Comparison of ENCODE assay signal across 8 cellular contexts in the genomic region with DNA sequence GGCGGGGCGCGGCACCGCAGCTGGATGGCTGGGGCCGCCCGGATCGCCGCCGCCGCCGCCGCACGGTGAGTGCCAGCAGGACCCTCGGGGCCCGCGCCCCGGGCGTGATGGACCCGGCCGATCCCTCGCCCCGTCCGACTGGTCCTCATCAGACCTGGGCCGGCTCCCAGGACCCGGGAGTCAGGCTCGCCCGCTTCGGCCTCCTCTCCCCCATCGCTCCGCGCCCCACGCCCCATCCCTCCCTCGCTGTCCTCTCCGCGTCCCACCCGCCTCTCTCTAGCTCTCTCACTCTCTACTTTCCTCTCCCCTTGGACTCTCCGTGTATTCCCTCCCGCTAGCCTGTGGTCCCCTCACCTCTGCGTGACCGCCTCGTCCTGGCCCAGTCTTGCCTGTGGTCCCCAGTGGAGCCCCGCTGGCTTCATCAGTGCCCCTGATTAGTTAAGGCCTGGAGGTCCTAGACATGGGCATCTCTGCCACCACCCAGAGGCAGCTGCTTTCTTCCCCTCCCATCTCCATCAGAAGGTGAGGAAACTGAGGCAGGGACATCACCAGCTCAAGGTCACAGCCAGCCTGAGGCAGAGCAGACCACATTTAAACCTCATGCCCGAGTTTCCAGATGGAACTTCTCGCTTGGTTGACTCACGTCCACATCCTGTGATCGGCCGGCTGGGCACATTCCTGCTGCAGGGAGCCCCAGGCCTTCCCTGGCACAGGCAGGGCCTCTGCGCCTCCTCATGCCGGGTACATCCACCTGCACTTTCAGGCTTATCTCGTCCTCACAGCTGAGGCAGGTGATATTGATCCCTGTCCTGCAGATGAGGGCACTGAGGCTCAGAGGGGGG. TPM values are rescaled to one million over a fixed set of nuclear protein-coding genes. Genes with fewer than 3 reads are reported as not detected.
DNase-seq lines count a peak whose midpoint lies in the region; ATAC-seq and TF ChIP-seq lines count a peak whose summit lies in the region.

No MANE protein-coding gene starts in this region.

- H3K27ac Mint-ChIP-seq in activated naive CD4-positive, alpha-beta T cell treated with anti-CD3 and anti-CD28 coated beads, Interleukin-2, amount 50 U/mL, for 24 hours, result peak overlapping the region; percentile 95

- peak overlapping the region; percentile 90 for H3K4me3 Mint-ChIP-seq in activated naive CD4-positive, alpha-beta T cell treated with anti-CD3 and anti-CD28 coated beads, Interleukin-2, amount 50 U/mL, for 24 hours

- intact Hi-C loops in left lung (cut with DNase I), result loop anchor here in 1 of 2 donors (5.0 kb wide), 1 partner anchor 37 kb away; no protein-coding TSS in a partner anchor

- peaks cover 1% of the 10 kb centered on the region for H3K36me3 Mint-ChIP-seq in activated naive CD4-positive, alpha-beta T cell treated with anti-CD3 and anti-CD28 coated beads, Interleukin-2, amount 50 U/mL, for 24 hours

- H3K4me1 ChIP-seq in left lung, result peaks cover 8 to 58% of the 10 kb centered on the region in 2 donors

- TF ChIP-seq CTCF in left lung (IDR thresholded peaks at IDR 0.05), result no peak

- H3K36me3 ChIP-seq in left lung, result peaks cover 0 to 39% of the 10 kb centered on the region in 2 donors

- H3K9me3 ChIP-seq in left lung, result no peaks in the 10 kb centered on the region

- DNase-seq in activated naive CD4-positive, alpha-beta T cell treated with anti-CD3 and anti-CD28 coated beads, Interleukin-2, amount 50 U/mL, for 16 hours, result no peak
- peak; percentile 73 for DNase-seq in NCI-H69 (lab: John Stamatoyannopoulos, UW)
- peak; percentile 54 for DNase-seq in cerebellum (ENCODE audit: low spot score)
- peak in 1 of 2 donors; percentile 82 for DNase-seq in left lung
- DNase-seq in NCI-H82 (lab: John Stamatoyannopoulos, UW), result no peak
- no peak for DNase-seq in GDM1 (lab: John Stamatoyannopoulos, UW)

- H3K27me3 Mint-ChIP-seq in activated naive CD4-positive, alpha-beta T cell treated with anti-CD3 and anti-CD28 coated beads, Interleukin-2, amount 50 U/mL, for 24 hours, result no peaks in the 10 kb centered on the region

- H3K27ac ChIP-seq in left lung (peak overlapping the region; percentile 91), temporal lobe (ENCODE audit: low read depth, low read length) (peak overlapping the region; percentile 95)

- H3K9me3 Mint-ChIP-seq in activated naive CD4-positive, alpha-beta T cell treated with anti-CD3 and anti-CD28 coated beads, Interleukin-2, amount 50 U/mL, for 24 hours, result no peaks in the 10 kb centered on the region

- peaks cover 17% of the 10 kb centered on the region for H3K4me1 Mint-ChIP-seq in activated naive CD4-positive, alpha-beta T cell treated with anti-CD3 and anti-CD28 coated beads, Interleukin-2, amount 50 U/mL, for 24 hours

- H3K27me3 ChIP-seq in left lung, result no peaks in the 10 kb centered on the region

- H3K4me3 ChIP-seq in left lung, result peak overlapping the region; percentile 74 to 75

- peak; percentile 3 for ATAC-seq in left lung

RNA-seq across cellular contexts. Expression of a gene that starts 0.4 kb away (rescaled TPM):
- total RNA-seq in cerebellum (10.7 TPM), left lung (10 to 100 TPM; 60.1 to 66.1 TPM), temporal lobe (9.3 TPM)

RNA-seq across cellular contexts. Expression of a gene that starts 17.4 kb away (rescaled TPM):
- 55.3 TPM for total RNA-seq in cerebellum
- total RNA-seq in left lung, result 100 to 1,000 TPM in 1 of 2 donors, 10 to 100 TPM in 1; 86.7 to 133 TPM
- 90.2 TPM for total RNA-seq in temporal lobe

RNA-seq across cellular contexts. Expression of a gene that starts 30.5 kb away (rescaled TPM):
- total RNA-seq in cerebellum (1.2 TPM), left lung (100 to 1,000 TPM in 1 of 2 donors, 10 to 100 TPM in 1; 75.6 to 194 TPM), temporal lobe (1.7 TPM)

RNA-seq across cellular contexts. Expression of a gene that starts 40.1 kb away (rescaled TPM):
- not detected for total RNA-seq in cerebellum
- 1 to 10 TPM in 1 of 2 donors, under 1 TPM in 1; 0.79 to 1.0 TPM for total RNA-seq in left lung
- total RNA-seq in temporal lobe, result not detected

RNA-seq across cellular contexts. Expression of a gene that starts 56.3 kb away (rescaled TPM):
- total RNA-seq in cerebellum (0.18 TPM), left lung (1 to 10 TPM in 1 of 2 donors, under 1 TPM in 1; 0.52 to 2.0 TPM), temporal lobe (not detected)

Comparison
In these comparisons a context has a peak if more than half of its experiments do, and no peak if none do; other contexts are left out.
1. DNase-seq: peak in NCI-H69 (single experiment) and cerebellum (single experiment); none in activated naive CD4-positive, alpha-beta T cell treated with anti-CD3 and anti-CD28 coated beads, Interleukin-2, amount 50 U/mL, for 16 hours (single experiment), NCI-H82 (single experiment) and GDM1 (single experiment).
2. RNA of a gene that starts 30.5 kb away (total RNA-seq): 75.6 to 194 TPM in left lung; 1.7 TPM in temporal lobe (single experiment) and 1.2 TPM in cerebellum (single experiment); every median in the first group is over 10 times any median in the second.